In the genomic region with DNA sequence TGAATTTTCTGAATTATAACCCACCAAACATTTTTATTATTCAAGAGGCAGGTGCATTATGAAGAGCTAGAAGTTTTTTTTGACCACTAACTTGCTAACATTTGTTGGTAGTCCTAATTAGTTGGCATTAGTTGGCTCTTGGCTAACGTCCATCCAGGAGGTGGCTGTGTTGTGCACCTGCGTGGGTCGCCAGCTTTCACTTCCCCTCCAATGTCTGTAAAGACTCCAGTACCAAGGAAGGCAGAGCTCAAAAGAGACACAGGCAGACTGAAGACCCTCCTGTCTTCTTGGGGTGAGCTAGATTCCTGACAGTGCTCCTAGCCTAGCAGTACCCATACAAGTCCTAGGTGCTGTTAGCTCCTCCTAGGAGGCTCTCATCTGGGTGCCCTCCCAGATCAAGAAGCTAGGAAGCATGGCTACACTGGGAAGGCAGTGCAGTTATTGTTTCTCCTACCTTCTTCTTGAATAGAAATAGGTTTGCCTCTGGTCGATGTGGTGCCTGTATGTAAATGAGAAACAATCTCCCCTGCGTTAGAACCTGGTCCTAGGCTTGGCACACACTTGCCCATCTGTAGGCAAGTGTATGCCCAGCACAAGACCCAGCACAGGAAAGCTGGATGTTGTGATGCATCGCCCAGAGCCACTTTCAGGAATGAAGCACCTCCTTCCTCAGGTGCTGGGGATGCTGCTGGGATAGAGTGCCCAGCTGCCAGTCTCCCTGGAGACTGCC, we compare ENCODE assay signal across 1 cellular context.
TF ChIP-seq lines count a peak whose summit lies in the region.

No MANE protein-coding gene starts in this region.

TF ChIP-seq in WTC11, 78 proteins besides CTCF, POLR2A, EP300 and RAD21 (continued from another document):
- TF ChIP-seq, protein P1, sequence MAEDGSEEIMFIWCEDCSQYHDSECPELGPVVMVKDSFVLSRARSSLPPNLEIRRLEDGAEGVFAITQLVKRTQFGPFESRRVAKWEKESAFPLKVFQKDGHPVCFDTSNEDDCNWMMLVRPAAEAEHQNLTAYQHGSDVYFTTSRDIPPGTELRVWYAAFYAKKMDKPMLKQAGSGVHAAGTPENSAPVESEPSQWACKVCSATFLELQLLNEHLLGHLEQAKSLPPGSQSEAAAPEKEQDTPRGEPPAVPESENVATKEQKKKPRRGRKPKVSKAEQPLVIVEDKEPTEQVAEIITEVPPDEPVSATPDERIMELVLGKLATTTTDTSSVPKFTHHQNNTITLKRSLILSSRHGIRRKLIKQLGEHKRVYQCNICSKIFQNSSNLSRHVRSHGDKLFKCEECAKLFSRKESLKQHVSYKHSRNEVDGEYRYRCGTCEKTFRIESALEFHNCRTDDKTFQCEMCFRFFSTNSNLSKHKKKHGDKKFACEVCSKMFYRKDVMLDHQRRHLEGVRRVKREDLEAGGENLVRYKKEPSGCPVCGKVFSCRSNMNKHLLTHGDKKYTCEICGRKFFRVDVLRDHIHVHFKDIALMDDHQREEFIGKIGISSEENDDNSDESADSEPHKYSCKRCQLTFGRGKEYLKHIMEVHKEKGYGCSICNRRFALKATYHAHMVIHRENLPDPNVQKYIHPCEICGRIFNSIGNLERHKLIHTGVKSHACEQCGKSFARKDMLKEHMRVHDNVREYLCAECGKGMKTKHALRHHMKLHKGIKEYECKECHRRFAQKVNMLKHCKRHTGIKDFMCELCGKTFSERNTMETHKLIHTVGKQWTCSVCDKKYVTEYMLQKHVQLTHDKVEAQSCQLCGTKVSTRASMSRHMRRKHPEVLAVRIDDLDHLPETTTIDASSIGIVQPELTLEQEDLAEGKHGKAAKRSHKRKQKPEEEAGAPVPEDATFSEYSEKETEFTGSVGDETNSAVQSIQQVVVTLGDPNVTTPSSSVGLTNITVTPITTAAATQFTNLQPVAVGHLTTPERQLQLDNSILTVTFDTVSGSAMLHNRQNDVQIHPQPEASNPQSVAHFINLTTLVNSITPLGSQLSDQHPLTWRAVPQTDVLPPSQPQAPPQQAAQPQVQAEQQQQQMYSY (CRISPR knock-in tag; IDR thresholded peaks at IDR 0.05), result no peak
- TF ChIP-seq TP53 (CRISPR knock-in tag; IDR thresholded peaks at IDR 0.05), result no peak
- no peak for TF ChIP-seq SMAD4 (CRISPR knock-in tag; IDR thresholded peaks at IDR 0.05)
TF ChIP-seq in WTC11: peak in this region for 0.
